In genomic region chr1:204506091-204506968, GRCh38 we compare ENCODE assay signal across 8 cellular contexts. TPM values are rescaled to one million over a fixed set of nuclear protein-coding genes. Genes with fewer than 3 reads are reported as not detected.
A peak's percentile ranks its signal among the peaks of the same experiment; 100 is the strongest.
DNase-seq lines count a peak whose midpoint lies in the region; ATAC-seq and TF ChIP-seq lines count a peak whose summit lies in the region.

No MANE protein-coding gene starts in this region.

- no peaks in the 10 kb centered on the region for H3K9me3 ChIP-seq in endocrine pancreas (ENCODE audit: control insufficient read depth, low read length)

- H3K4me3 Mint-ChIP-seq in activated CD4-positive, alpha-beta memory T cell treated with anti-CD3 and anti-CD28 coated beads, Interleukin-2, amount 10 ng/mL, durations not matched to agents 7 days and 5 days = peak overlapping the region; percentile 84
- H3K4me3 Mint-ChIP-seq in mesothelial cell of epicardium = peak overlapping the region; percentile 92

- CTCF ChIA-PET in activated CD4-positive, alpha-beta memory T cell treated with anti-CD3 and anti-CD28 coated beads, Interleukin-2, amount 10 ng/mL, durations not matched to agents 7 days and 5 days (lab: Charles Lee) = interaction anchor here (0.8 to 19.8 kb wide), 21 partner anchors 9 to 301 kb away, joined by 3 to 519 read pairs (median 6); partner anchors contain the start of genes MDM4 and PIK3C2B

- H3K9ac ChIP-seq in endocrine pancreas (ENCODE audit: control insufficient read depth, insufficient read depth, low read length) = peak overlapping the region; percentile 49

- no peaks in the 10 kb centered on the region for H3K36me3 ChIP-seq in endocrine pancreas (ENCODE audit: control insufficient read depth, insufficient read depth, low read length)

- no peaks in the 10 kb centered on the region for H3K27me3 Mint-ChIP-seq in activated CD4-positive, alpha-beta memory T cell treated with anti-CD3 and anti-CD28 coated beads, Interleukin-2, amount 10 ng/mL, durations not matched to agents 7 days and 5 days
- peaks cover 2% of the 10 kb centered on the region for H3K27me3 Mint-ChIP-seq in mesothelial cell of epicardium (ENCODE audit: low read depth)

- ATAC-seq in GM19467 (IDR thresholded peaks at IDR 0.05; ENCODE audit: unreplicated experiment) = peak; percentile 65
- ATAC-seq in HG03575 (IDR thresholded peaks at IDR 0.05; ENCODE audit: extremely low read depth, insufficient number of reproducible peaks, low FRiP score, unreplicated experiment) = peak; percentile 53

- H3K27ac Mint-ChIP-seq in activated CD4-positive, alpha-beta memory T cell treated with anti-CD3 and anti-CD28 coated beads, Interleukin-2, amount 10 ng/mL, durations not matched to agents 7 days and 5 days = peak overlapping the region; percentile 98
- peak overlapping the region; percentile 97 for H3K27ac Mint-ChIP-seq in mesothelial cell of epicardium

- no peaks in the 10 kb centered on the region for H3K9me3 Mint-ChIP-seq in activated CD4-positive, alpha-beta memory T cell treated with anti-CD3 and anti-CD28 coated beads, Interleukin-2, amount 10 ng/mL, durations not matched to agents 7 days and 5 days
- no peaks in the 10 kb centered on the region for H3K9me3 Mint-ChIP-seq in mesothelial cell of epicardium

- H3K4me1 Mint-ChIP-seq in activated CD4-positive, alpha-beta memory T cell treated with anti-CD3 and anti-CD28 coated beads, Interleukin-2, amount 10 ng/mL, durations not matched to agents 7 days and 5 days = peaks cover 36% of the 10 kb centered on the region
- H3K4me1 Mint-ChIP-seq in mesothelial cell of epicardium = peaks cover 12% of the 10 kb centered on the region

- DNase-seq in NCI-H774 (lab: John Stamatoyannopoulos, UW) (peak; percentile 79), mesothelial cell of epicardium (ENCODE audit: low spot score in 2 of 2, unreplicated experiment in 2 of 2) (peak in 1 of 2 experiments; percentile 77)
- peak; percentile 82 for DNase-seq in activated CD4-positive, alpha-beta memory T cell treated with anti-CD3 and anti-CD28 coated beads, Interleukin-2, amount 10 ng/mL, durations not matched to agents 7 days and 5 days
- peak; percentile 43 to 62 for DNase-seq in stimulated activated CD8-positive, alpha-beta memory T cell treated with anti-CD3 and anti-CD28 coated beads, Interleukin-2, amount 100 ng/mL, for 48 hours (ENCODE audit: low read depth in 2 of 2)

- peak overlapping the region; percentile 92 for H3K4me3 ChIP-seq in endocrine pancreas (ENCODE audit: control insufficient read depth, insufficient read depth, low read length)

- POLR2A ChIA-PET in activated CD4-positive, alpha-beta memory T cell treated with anti-CD3 and anti-CD28 coated beads, Interleukin-2, amount 10 ng/mL, durations not matched to agents 7 days and 5 days (lab: Charles Lee) = interaction anchor here (0.7 to 4.4 kb wide), 19 partner anchors 8 to 96 kb away, joined by 3 to 140 read pairs (median 6); partner anchors contain the start of genes MDM4 and PIK3C2B

- H3K4me1 ChIP-seq in endocrine pancreas (ENCODE audit: control insufficient read depth, insufficient read depth, low read length) = peaks cover 10% of the 10 kb centered on the region

- no peaks in the 10 kb centered on the region for H3K27me3 ChIP-seq in endocrine pancreas (ENCODE audit: control insufficient read depth, insufficient read depth, low read length)

- H3K27ac ChIP-seq in C4-2B = peak overlapping the region; percentile 46

- H3K36me3 Mint-ChIP-seq in activated CD4-positive, alpha-beta memory T cell treated with anti-CD3 and anti-CD28 coated beads, Interleukin-2, amount 10 ng/mL, durations not matched to agents 7 days and 5 days (ENCODE audit: low read depth) = peaks cover 7% of the 10 kb centered on the region
- no peaks in the 10 kb centered on the region for H3K36me3 Mint-ChIP-seq in mesothelial cell of epicardium

- TF ChIP-seq CTCF in C4-2B (conservative IDR thresholded peaks at IDR 0.05) (no peak), mesothelial cell of epicardium (IDR thresholded peaks at IDR 0.05; ENCODE audit: unreplicated experiment) (no peak)

RNA-seq across cellular contexts. Expression of gene MDM4, which starts 9.9 kb away (rescaled TPM):
- 10 to 100 TPM; 85.1 to 95.4 TPM for total RNA-seq in activated CD4-positive, alpha-beta memory T cell treated with anti-CD3 and anti-CD28 coated beads, Interleukin-2, amount 10 ng/mL, durations not matched to agents 7 days and 5 days
- total RNA-seq in mesothelial cell of epicardium = 132 to 154 TPM (median 136 TPM) in 3 replicates

RNA-seq across cellular contexts. Expression of gene PIK3C2B, which starts 11.7 kb away (rescaled TPM):
- 10 to 100 TPM; 31.0 to 32.0 TPM for total RNA-seq in activated CD4-positive, alpha-beta memory T cell treated with anti-CD3 and anti-CD28 coated beads, Interleukin-2, amount 10 ng/mL, durations not matched to agents 7 days and 5 days
- total RNA-seq in mesothelial cell of epicardium = 36.3 to 39.6 TPM (median 39.5 TPM) in 3 replicates
